In the genomic region with DNA sequence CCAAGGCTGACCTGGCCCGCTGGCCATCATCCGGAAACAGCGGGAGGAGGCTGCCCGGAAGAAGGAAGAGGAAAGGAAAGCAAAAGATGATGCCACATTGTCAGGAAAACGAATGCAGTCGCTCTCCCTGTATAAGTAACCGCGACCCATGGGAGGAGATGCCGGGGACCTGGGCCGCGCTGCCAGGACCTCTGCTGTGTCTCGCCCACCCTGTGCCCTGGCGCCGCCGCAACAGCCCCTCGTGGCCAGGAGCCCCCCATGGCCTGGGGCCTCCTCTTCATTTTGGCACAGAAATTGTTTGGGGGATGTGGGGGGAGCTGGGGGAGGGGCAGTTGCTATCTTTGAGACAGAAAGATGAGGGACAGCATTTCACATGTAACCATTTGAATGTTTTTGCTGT, we compare ENCODE assay signal across 19 cellular contexts. TPM values are rescaled to one million over a fixed set of nuclear protein-coding genes. Genes with fewer than 3 reads are reported as not detected.
A peak's percentile ranks its signal among the peaks of the same experiment; 100 is the strongest.
DNase-seq lines count a peak whose midpoint lies in the region; ATAC-seq and TF ChIP-seq lines count a peak whose summit lies in the region.
"Had no signal": no experiment of that assay in that cellular context is flagged by ENCODE, and none has a peak within 500 bp of the region (broad histone marks: within the 10 kb centered on the region; RNA-seq: fewer than 3 reads in every experiment).

No MANE protein-coding gene starts in this region.

- intact Hi-C loops in esophagus muscularis mucosa (cut with DNase I) = no loop called here
- intact Hi-C loops in sigmoid colon (cut with DNase I) = no loop called here
- intact Hi-C loops in Right ventricle myocardium superior (cut with DNase I) = no loop called here

- DNase-seq in esophagus muscularis mucosa (ENCODE audit: extremely low spot score) (no peak), sigmoid colon (no peak), MV-4-11 (lab: John Stamatoyannopoulos, UW) (no peak), Right ventricle myocardium superior (no peak), SJCRH30 (no peak), T1000 (lab: John Stamatoyannopoulos, UW) (no peak)
- DNase-seq: 8988T; ACHN; BE2C; C1 segment of cervical spinal cord; CD4-positive, alpha-beta memory T cell; CD4-positive, CD25-positive, alpha-beta regulatory T cell; CD8-positive, alpha-beta memory T cell; COR-L47; DMS79 treated with DMSO at 0.1 percent for 48 hours; GF-D8 had no signal

- H3K36me3 ChIP-seq in esophagus muscularis mucosa (peaks cover 28 to 59% (median 49%) of the 10 kb centered on the region in 4 donors), gastroesophageal sphincter (peaks cover 9 to 63% of the 10 kb centered on the region in 2 donors), sigmoid colon (peaks cover 21 to 55% (median 43%) of the 10 kb centered on the region in 4 donors), SJCRH30 (no peaks in the 10 kb centered on the region)
- H3K36me3 ChIP-seq: BE2C, BLaER1 had no signal

- TF ChIP-seq CTCF in esophagus muscularis mucosa (IDR thresholded peaks at IDR 0.05) = no peak
- TF ChIP-seq CTCF in gastroesophageal sphincter (IDR thresholded peaks at IDR 0.05) = no peak
- TF ChIP-seq CTCF in sigmoid colon (IDR thresholded peaks at IDR 0.05) = no peak

- 89% methylated on average over 16 of the region's 16 CpGs for WGBS in esophagus muscularis mucosa
- WGBS in gastroesophageal sphincter (ENCODE audit: low coverage in 1 of 2), 2 donors = 93 to 95% methylated on average over 4 to 14 of the region's 16 CpGs
- WGBS in sigmoid colon, 2 donors = 93 to 94% methylated on average over 16 of the region's 16 CpGs

- no peak for ATAC-seq in gastroesophageal sphincter
- no peak for ATAC-seq in Right ventricle myocardium superior (ENCODE audit: poor library complexity)

- peak overlapping the region in 3 of 4 donors; percentile 82 to 95 (median 85) for H3K27ac ChIP-seq in esophagus muscularis mucosa (replicated peaks in 1 of 4)
- peak overlapping the region in 3 of 4 donors; percentile 45 to 99 (median 82) for H3K27ac ChIP-seq in gastroesophageal sphincter
- H3K27ac ChIP-seq in sigmoid colon = peak overlapping the region in 3 of 4 donors; percentile 84 to 99 (median 97)
- no peak overlapping the region for H3K27ac ChIP-seq in SJCRH30
- H3K27ac ChIP-seq: BLaER1 had no signal

- H3K4me1 ChIP-seq in esophagus muscularis mucosa (peaks cover 7 to 39% (median 30%) of the 10 kb centered on the region in 4 donors), gastroesophageal sphincter (peaks cover 0 to 40% (median 10%) of the 10 kb centered on the region in 3 donors), sigmoid colon (peaks cover 0 to 50% (median 27%) of the 10 kb centered on the region in 4 donors), SJCRH30 (no peaks in the 10 kb centered on the region)
- H3K4me1 ChIP-seq: BE2C, BLaER1 had no signal

- no peak overlapping the region for H3K4me3 ChIP-seq in esophagus muscularis mucosa
- H3K4me3 ChIP-seq in gastroesophageal sphincter = no peak overlapping the region
- H3K4me3 ChIP-seq in sigmoid colon = no peak overlapping the region
- H3K4me3 ChIP-seq in SJCRH30 = no peak overlapping the region
- H3K4me3 ChIP-seq: BLaER1 had no signal

- H3K27me3 ChIP-seq in esophagus muscularis mucosa (no peaks in the 10 kb centered on the region), gastroesophageal sphincter (no peaks in the 10 kb centered on the region), sigmoid colon (no peaks in the 10 kb centered on the region), SJCRH30 (no peaks in the 10 kb centered on the region)
- H3K27me3 ChIP-seq: BE2C, BLaER1 had no signal

- no peak for TF ChIP-seq POLR2A in esophagus muscularis mucosa (IDR thresholded peaks at IDR 0.05; ENCODE audit: low read depth)
- TF ChIP-seq POLR2A in gastroesophageal sphincter (IDR thresholded peaks at IDR 0.05) = no peak
- TF ChIP-seq POLR2A in sigmoid colon (IDR thresholded peaks at IDR 0.05) = no peak

- no peak for TF ChIP-seq EP300 in esophagus muscularis mucosa (IDR thresholded peaks at IDR 0.05)
- no peak for TF ChIP-seq EP300 in gastroesophageal sphincter (IDR thresholded peaks at IDR 0.05)
- no peak for TF ChIP-seq EP300 in sigmoid colon (IDR thresholded peaks at IDR 0.05)

- H3K9me3 ChIP-seq in esophagus muscularis mucosa = no peaks in the 10 kb centered on the region
- H3K9me3 ChIP-seq in gastroesophageal sphincter = peaks cover 0 to 9% (median 0%) of the 10 kb centered on the region in 3 donors
- no peaks in the 10 kb centered on the region for H3K9me3 ChIP-seq in sigmoid colon
- H3K9me3 ChIP-seq in SJCRH30 (replicated peaks) = no peaks in the 10 kb centered on the region
- H3K9me3 ChIP-seq: BE2C had no signal

RNA-seq across cellular contexts. Expression of a gene that starts 16.5 kb away (rescaled TPM):
- 100 to 1,000 TPM; 416 to 573 (median 443) TPM for total RNA-seq in esophagus muscularis mucosa
- total RNA-seq in gastroesophageal sphincter = 100 to 1,000 TPM; 389 to 508 (median 448) TPM
- 100 to 1,000 TPM; 311 to 485 (median 436) TPM for total RNA-seq in sigmoid colon
- polyA plus RNA-seq in sigmoid colon = 10 to 100 TPM in 2 of 3 donors, 1 to 10 TPM in 1; 2.1 to 20.9 (median 18.0) TPM
- total RNA-seq in Right ventricle myocardium superior = 529 TPM
- 2.9 and 3.3 TPM in 2 replicates for total RNA-seq in SJCRH30 (2014; rRNA removed; shearing (Covaris generic))
- total RNA-seq: CD4-positive, alpha-beta memory T cell; CD4-positive, CD25-positive, alpha-beta regulatory T cell; CD8-positive, alpha-beta memory T cell had no signal
- polyA plus RNA-seq: CD14-positive monocyte; CD4-positive, alpha-beta memory T cell; CD4-positive, CD25-positive, alpha-beta regulatory T cell; CD8-positive, alpha-beta memory T cell had no signal

Comparison
In these comparisons a context has a peak if more than half of its experiments do, and no peak if none do; other contexts are left out.
1. RNA of a gene that starts 16.5 kb away (total RNA-seq): 529 TPM in Right ventricle myocardium superior (single experiment), 389 to 508 TPM in gastroesophageal sphincter, 311 to 485 TPM in sigmoid colon and 416 to 573 TPM in esophagus muscularis mucosa; 2.9 to 3.3 TPM in SJCRH30; every median in the first group is over 10 times any median in the second.